1 cellular context compared by ENCODE assay signal in the genomic region with DNA sequence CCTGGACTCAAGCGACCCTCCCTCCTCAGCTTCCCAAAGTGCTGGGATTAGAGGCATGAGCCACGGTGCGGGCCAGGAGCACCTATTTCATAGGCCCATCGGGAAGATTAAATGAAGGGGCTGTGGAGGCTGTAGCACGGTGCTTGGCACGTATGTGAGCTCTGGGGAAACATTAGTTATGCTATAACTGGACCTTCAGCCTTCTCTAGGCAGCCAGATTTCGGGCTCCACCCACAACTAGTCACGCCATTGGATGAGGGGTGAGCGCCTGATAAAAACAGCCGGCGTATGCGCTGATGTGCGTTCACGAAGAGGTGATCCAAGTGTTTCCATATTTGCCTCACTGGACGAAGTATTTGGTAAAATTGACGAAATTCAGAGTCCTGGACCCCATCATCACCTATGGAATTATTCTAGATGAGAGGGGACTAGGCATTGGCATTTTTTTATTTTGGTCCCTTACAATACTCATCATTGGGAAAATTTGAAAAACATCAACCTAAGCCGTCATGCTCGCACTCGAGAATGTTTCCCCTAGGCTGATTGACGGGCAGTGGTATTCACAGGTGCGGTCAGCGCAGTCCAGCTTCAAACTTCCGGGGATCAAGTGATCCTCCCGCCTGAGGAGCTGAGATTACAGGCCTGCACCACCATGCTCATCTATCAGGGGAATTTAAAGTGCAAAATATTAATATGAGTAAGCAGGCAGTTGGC.
TF ChIP-seq lines count a peak whose summit lies in the region.

No MANE protein-coding gene starts in this region.

TF ChIP-seq in HCT116, 20 proteins besides CTCF, POLR2A, EP300 and RAD21 (continued from another document):
- TF ChIP-seq CEBPB (IDR thresholded peaks at IDR 0.05; ENCODE audit: low read depth) (no peak), POLR2AphosphoS5 (IDR thresholded peaks at IDR 0.05; ENCODE audit: low read depth, low read length) (no peak), ELF1 (IDR thresholded peaks at IDR 0.05; ENCODE audit: borderline replicate concordance, low read depth) (no peak)
TF ChIP-seq in HCT116: peak in this region for 0.
